ENCODE assay signal across 7 cellular contexts in the genomic region with DNA sequence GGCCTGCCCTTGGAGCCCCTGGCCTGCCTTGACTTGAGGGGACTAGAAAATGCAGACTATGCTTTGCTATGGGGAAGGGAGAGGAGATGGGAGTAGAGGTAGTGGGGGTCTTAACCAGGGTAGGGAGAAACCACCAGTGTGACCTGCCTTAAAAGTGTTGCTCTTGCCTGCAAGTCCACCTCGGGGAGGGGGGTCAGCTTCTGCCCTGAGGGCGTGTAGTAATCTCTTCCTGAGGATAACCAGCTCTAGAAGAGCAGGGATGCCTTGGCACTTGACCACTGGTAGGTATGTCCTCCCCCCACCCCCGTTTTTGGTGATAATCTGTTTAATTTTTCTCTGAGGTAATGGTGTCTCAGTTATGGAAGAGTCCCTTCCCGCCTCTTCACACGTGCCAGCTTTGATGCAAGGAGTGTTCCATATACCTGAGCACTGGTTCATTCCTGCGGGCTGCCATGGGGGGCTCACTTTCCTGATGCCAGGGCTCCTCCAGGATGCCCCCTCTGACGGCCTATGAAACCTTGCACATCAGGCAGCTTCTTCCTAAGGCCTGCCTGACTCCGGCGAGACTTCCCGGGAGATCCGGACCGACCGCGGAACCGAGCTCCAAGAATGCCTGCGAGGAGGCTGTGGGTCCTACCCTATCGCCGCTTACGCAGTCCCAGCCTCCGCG. TPM values are rescaled to one million over a fixed set of nuclear protein-coding genes. Genes with fewer than 3 reads are reported as not detected.
DNase-seq lines count a peak whose midpoint lies in the region; ATAC-seq and TF ChIP-seq lines count a peak whose summit lies in the region.

No MANE protein-coding gene starts in this region.

- peak overlapping the region; percentile 92 for H3K9ac ChIP-seq in fibroblast of lung (ENCODE audit: insufficient read depth, low read length)

- peaks cover 22% of the 10 kb centered on the region for H3K27me3 Mint-ChIP-seq in GM23338 (ENCODE audit: insufficient read depth, low read depth, poor library complexity)

- H3K9me2 ChIP-seq in GM23338 (ENCODE audit: insufficient read depth), result no peaks in the 10 kb centered on the region

- peak overlapping the region; percentile 96 for H3K27ac Mint-ChIP-seq in GM23338

- no peak for DNase-seq in GM23338 (ENCODE audit: low spot score)
- no peak for DNase-seq in SJSA1 (ENCODE audit: low read depth in 1 of 2, low spot score in 2 of 2)
- peak in 1 of 2 donors; percentile 17 for DNase-seq in fibroblast of lung (ENCODE audit: low read depth in 2 of 2)
- DNase-seq in skeletal muscle cell (ENCODE audit: low read depth), result no peak
- DNase-seq in DMS79 treated with DMSO at 0.1 percent for 48 hours (lab: John Stamatoyannopoulos, UW), result no peak
- DNase-seq in NAMALWA (ENCODE audit: low spot score), result no peak

- peak overlapping the region; percentile 93 for H3K4me3 Mint-ChIP-seq in GM23338

- TF ChIP-seq CTCF in GM23338 (conservative IDR thresholded peaks at IDR 0.05; ENCODE audit: low read depth in 2 of 2) (no peak), fibroblast of lung (conservative IDR thresholded peaks at IDR 0.05 in 1 of 2, IDR thresholded peaks at IDR 0.05 in 1 of 2; ENCODE audit: low read depth in 1 of 2, low read length in 2 of 2) (no peak)

- H3K4me3 ChIP-seq in GM23338, result peak overlapping the region; percentile 91
- H3K4me3 ChIP-seq in SJSA1, result peak overlapping the region; percentile 77
- H3K4me3 ChIP-seq in fibroblast of lung (replicated peaks in 1 of 4; ENCODE audit: control extremely low read depth in 1 of 4, insufficient read depth in 1 of 4, low read depth in 3 of 4, low read length in 4 of 4), result peak overlapping the region; percentile 50 to 85 (median 78)
- peak overlapping the region; percentile 78 for H3K4me3 ChIP-seq in skeletal muscle cell (ENCODE audit: low read depth, low read length)

- ATAC-seq in GM23338 (peak; percentile 14), HG02610 (IDR thresholded peaks at IDR 0.05; ENCODE audit: unreplicated experiment) (no peak)

- peaks cover 14% of the 10 kb centered on the region; the same call in 1 of the 2 replicates for H3K4me1 ChIP-seq in GM23338 (ENCODE audit: insufficient read depth)
- H3K4me1 ChIP-seq in SJSA1 (replicated peaks), result peaks cover 29% of the 10 kb centered on the region
- H3K4me1 ChIP-seq in fibroblast of lung (ENCODE audit: control insufficient read depth, extremely low read depth, insufficient read depth, low read length), result peaks cover 12% of the 10 kb centered on the region

- H3K27ac ChIP-seq in GM23338 (ENCODE audit: low read depth), result peak overlapping the region; percentile 86
- peak overlapping the region; percentile 95 for H3K27ac ChIP-seq in SJSA1
- H3K27ac ChIP-seq in fibroblast of lung (ENCODE audit: insufficient read depth, low read length), result peak overlapping the region; percentile 94

- H3K4me2 ChIP-seq in GM23338, result peak overlapping the region; percentile 97
- H3K4me2 ChIP-seq in fibroblast of lung (ENCODE audit: extremely low read depth, insufficient read depth, low read length), result peak overlapping the region; percentile 69

- H3K4me1 Mint-ChIP-seq in GM23338, result peaks cover 19% of the 10 kb centered on the region

- 0 out of 2 replicates have a peak, but pooled peaks cover 4% of the 10 kb centered on the region for H3F3A ChIP-seq in GM23338 (replicated peaks; ENCODE audit: low read depth)

- H3K27me3 ChIP-seq in GM23338 (ENCODE audit: insufficient read depth) (no peaks in the 10 kb centered on the region), SJSA1 (replicated peaks) (no peaks in the 10 kb centered on the region), fibroblast of lung (ENCODE audit: control insufficient read depth, insufficient read depth, low read length) (no peaks in the 10 kb centered on the region)

- H3K36me3 ChIP-seq in GM23338 (ENCODE audit: insufficient read depth) (no peaks in the 10 kb centered on the region; the same call in 1 of the 2 replicates), SJSA1 (peaks cover 18% of the 10 kb centered on the region), fibroblast of lung (ENCODE audit: control insufficient read depth, insufficient read depth, low read length) (peaks cover 2% of the 10 kb centered on the region)

- H3K9me3 ChIP-seq in SJSA1 (replicated peaks) (no peaks in the 10 kb centered on the region), fibroblast of lung (ENCODE audit: control insufficient read depth, insufficient read depth, low read depth, low read length) (no peaks in the 10 kb centered on the region)

- H4K20me1 ChIP-seq in GM23338 (replicated peaks; ENCODE audit: insufficient read depth), result peaks cover 14% of the 10 kb centered on the region
- H4K20me1 ChIP-seq in fibroblast of lung (ENCODE audit: control insufficient read depth, extremely low read depth, insufficient read depth, low read length), result no peaks in the 10 kb centered on the region

- H2AFZ ChIP-seq in GM23338, result peak overlapping the region; percentile 94; the same call in 1 of the 2 replicates
- H2AFZ ChIP-seq in fibroblast of lung (ENCODE audit: low read length), result peak overlapping the region; percentile 60

- no peaks in the 10 kb centered on the region for H3K9me3 Mint-ChIP-seq in GM23338

- H3K36me3 Mint-ChIP-seq in GM23338 (ENCODE audit: low read depth), result peaks cover 36% of the 10 kb centered on the region

- H3K79me2 ChIP-seq in GM23338 (replicated peaks; ENCODE audit: insufficient read depth), result peaks cover 18% of the 10 kb centered on the region
- peaks cover 25% of the 10 kb centered on the region for H3K79me2 ChIP-seq in fibroblast of lung (ENCODE audit: control insufficient read depth, insufficient read depth, low read length)

TF ChIP-seq in GM23338, 12 proteins besides CTCF, POLR2A, EP300 and RAD21:
- no peak for TF ChIP-seq STAT1 (IDR thresholded peaks at IDR 0.05; ENCODE audit: unreplicated experiment)
- TF ChIP-seq JUNB (IDR thresholded peaks at IDR 0.05; ENCODE audit: unreplicated experiment), result no peak
- TF ChIP-seq NANOG (IDR thresholded peaks at IDR 0.05; ENCODE audit: borderline replicate concordance), result no peak

RNA-seq across cellular contexts. Expression of a gene that starts 0.8 kb away (rescaled TPM):
- 22.1 and 28.7 TPM in 2 replicates for total RNA-seq in GM23338 (2014; rRNA removed; shearing (Covaris generic))
- polyA plus RNA-seq in GM23338 (2016; fragmentation: Nextera tagmentation; extraction: Ambion mirVana) (15.9 and 17.9 TPM in 2 replicates), fibroblast of lung (16.0 and 16.2 TPM in 2 replicates)
- 25.5 and 34.4 TPM in 2 replicates for total RNA-seq in SJSA1 (2014; rRNA removed; shearing (Covaris generic))
- 33.4 and 46.7 TPM in 2 replicates for total RNA-seq in fibroblast of lung
- 14.4 and 16.1 TPM in 2 replicates for polyA plus RNA-seq in fibroblast of lung (2012)
- polyA minus RNA-seq in fibroblast of lung (ENCODE audit: low replicate concordance), result 17.9 and 30.7 TPM in 2 replicates

RNA-seq across cellular contexts. Expression of a gene that starts 17.9 kb away (rescaled TPM):
- total RNA-seq in GM23338 (2014; rRNA removed; shearing (Covaris generic)), result 151 and 156 TPM in 2 replicates
- polyA plus RNA-seq in GM23338 (2016; fragmentation: Nextera tagmentation; extraction: Ambion mirVana) (76.5 and 83.7 TPM in 2 replicates), fibroblast of lung (58.7 and 68.2 TPM in 2 replicates)
- total RNA-seq in SJSA1 (2014; rRNA removed; shearing (Covaris generic)), result 35.5 and 36.8 TPM in 2 replicates
- total RNA-seq in fibroblast of lung, result 59.6 and 77.9 TPM in 2 replicates
- polyA plus RNA-seq in fibroblast of lung (2012), result 64.4 and 80.1 TPM in 2 replicates
- 232 and 383 TPM in 2 replicates for polyA minus RNA-seq in fibroblast of lung (ENCODE audit: low replicate concordance)

RNA-seq across cellular contexts. Expression of a gene that starts 29.1 kb away (rescaled TPM):
- total RNA-seq in GM23338 (2014; rRNA removed; shearing (Covaris generic)), result 38.0 and 57.7 TPM in 2 replicates
- polyA plus RNA-seq in GM23338 (2016; fragmentation: Nextera tagmentation; extraction: Ambion mirVana) (31.0 and 31.3 TPM in 2 replicates), fibroblast of lung (40.2 and 50.8 TPM in 2 replicates)
- total RNA-seq in SJSA1 (2014; rRNA removed; shearing (Covaris generic)), result 22.6 and 27.2 TPM in 2 replicates
- 53.4 and 70.2 TPM in 2 replicates for total RNA-seq in fibroblast of lung
- 36.3 and 39.3 TPM in 2 replicates for polyA plus RNA-seq in fibroblast of lung (2012)
- 162 and 242 TPM in 2 replicates for polyA minus RNA-seq in fibroblast of lung (ENCODE audit: low replicate concordance)

RNA-seq across cellular contexts. Expression of a gene that starts 32.7 kb away (rescaled TPM):
- total RNA-seq in GM23338 (2014; rRNA removed; shearing (Covaris generic)), result 32.3 and 49.9 TPM in 2 replicates
- polyA plus RNA-seq in GM23338 (2016; fragmentation: Nextera tagmentation; extraction: Ambion mirVana) (118 and 122 TPM in 2 replicates), fibroblast of lung (57.3 and 69.1 TPM in 2 replicates)
- total RNA-seq in SJSA1 (2014; rRNA removed; shearing (Covaris generic)), result 54.3 and 109 TPM in 2 replicates
- 71.1 and 113 TPM in 2 replicates for total RNA-seq in fibroblast of lung
- polyA plus RNA-seq in fibroblast of lung (2012), result 133 and 187 TPM in 2 replicates
- 119 and 128 TPM in 2 replicates for polyA minus RNA-seq in fibroblast of lung (ENCODE audit: low replicate concordance)

RNA-seq across cellular contexts. Expression of a gene that starts 39.9 kb away (rescaled TPM):
- 297 and 314 TPM in 2 replicates for total RNA-seq in GM23338 (2014; rRNA removed; shearing (Covaris generic))
- polyA plus RNA-seq in GM23338 (2016; fragmentation: Nextera tagmentation; extraction: Ambion mirVana), result 198 and 216 TPM in 2 replicates
- 105 and 128 TPM in 2 replicates for total RNA-seq in SJSA1 (2014; rRNA removed; shearing (Covaris generic))
- total RNA-seq in fibroblast of lung, result 448 and 560 TPM in 2 replicates
- polyA plus RNA-seq in fibroblast of lung, result 187 and 203 TPM in 2 replicates
- 209 and 210 TPM in 2 replicates for polyA plus RNA-seq in fibroblast of lung (2012)
- 274 and 472 TPM in 2 replicates for polyA minus RNA-seq in fibroblast of lung (ENCODE audit: low replicate concordance)
